In the genomic region with DNA sequence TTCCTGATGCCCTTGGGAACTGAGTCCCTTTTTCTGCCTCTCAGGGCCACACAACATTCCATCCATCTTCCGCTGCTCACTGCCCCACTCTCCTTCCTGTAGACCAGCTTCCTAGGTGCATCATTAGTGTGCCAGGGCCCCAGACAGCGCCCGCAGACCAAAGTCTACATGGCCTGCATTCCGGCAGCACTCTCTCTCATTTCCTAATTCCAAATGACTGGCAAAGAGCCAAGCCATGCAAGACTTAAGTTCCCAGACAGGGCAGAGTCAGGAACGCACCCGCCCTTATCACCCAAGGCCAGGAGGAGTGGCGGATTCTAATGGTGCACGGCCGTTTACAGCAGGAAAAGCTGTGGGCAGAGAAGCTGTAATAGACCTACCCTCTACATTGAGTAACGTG, we compare ENCODE assay signal across 10 cellular contexts.
A peak's percentile ranks its signal among the peaks of the same experiment; 100 is the strongest.
DNase-seq lines count a peak whose midpoint lies in the region; ATAC-seq and TF ChIP-seq lines count a peak whose summit lies in the region.
"Had no signal": no experiment of that assay in that cellular context is flagged by ENCODE, and none has a peak within 500 bp of the region (broad histone marks: within the 10 kb centered on the region; RNA-seq: fewer than 3 reads in every experiment).

No MANE protein-coding gene starts in this region.

- no peaks in the 10 kb centered on the region for H3K27me3 Mint-ChIP-seq in nephron progenitor cell (ENCODE audit: low read depth, poor library complexity)

- H3K27me3 ChIP-seq in fibroblast of lung (ENCODE audit: control insufficient read depth, insufficient read depth, low read length), result no peaks in the 10 kb centered on the region

- H3K4me3 ChIP-seq in fibroblast of lung (replicated peaks in 1 of 4; ENCODE audit: control extremely low read depth in 1 of 4, insufficient read depth in 1 of 4, low read depth in 3 of 4, low read length in 4 of 4), result no peak overlapping the region

- ATAC-seq in HG03521 (IDR thresholded peaks at IDR 0.05; ENCODE audit: unreplicated experiment) (no peak), HG03095 (IDR thresholded peaks at IDR 0.05; ENCODE audit: unreplicated experiment) (no peak)

- no peak overlapping the region for H2AFZ ChIP-seq in fibroblast of lung (ENCODE audit: low read length)

- DNase-seq in EH (ENCODE audit: low read depth), result peak; percentile 38
- DNase-seq in NCI-H69 (lab: John Stamatoyannopoulos, UW), result peak; percentile 40
- DNase-seq in fibroblast of lung (ENCODE audit: low read depth in 2 of 2), result peak; percentile 42 to 59
- DNase-seq in nephron progenitor cell, result no peak
- no peak for DNase-seq in stimulated activated CD4-positive, alpha-beta T cell treated with anti-CD3 and anti-CD28 coated beads, Interleukin-1b, Interleukin-23, amount 100 ng/mL, for 48 hours
- DNase-seq in NCI-H146 treated with DMSO at 0.1 percent for 48 hours (lab: John Stamatoyannopoulos, UW; ENCODE audit: unreplicated experiment), result no peak
- DNase-seq: NCI-H446, SW 1271 had no signal

- H3K27ac Mint-ChIP-seq in nephron progenitor cell, result peak overlapping the region; percentile 37

- peaks cover 15% of the 10 kb centered on the region for H3K36me3 Mint-ChIP-seq in nephron progenitor cell (ENCODE audit: low read depth)

- H3K4me1 Mint-ChIP-seq in nephron progenitor cell, result peaks cover 40% of the 10 kb centered on the region

- H3K4me3 Mint-ChIP-seq in nephron progenitor cell, result no peak overlapping the region

- H3K9me3 Mint-ChIP-seq in nephron progenitor cell, result peaks cover 29% of the 10 kb centered on the region

- H3K27ac ChIP-seq in fibroblast of lung (ENCODE audit: insufficient read depth, low read length), result no peak overlapping the region

- H4K20me1 ChIP-seq in fibroblast of lung (ENCODE audit: control insufficient read depth, extremely low read depth, insufficient read depth, low read length), result no peaks in the 10 kb centered on the region

- H3K79me2 ChIP-seq in fibroblast of lung (ENCODE audit: control insufficient read depth, insufficient read depth, low read length), result no peaks in the 10 kb centered on the region

- no peaks in the 10 kb centered on the region for H3K36me3 ChIP-seq in fibroblast of lung (ENCODE audit: control insufficient read depth, insufficient read depth, low read length)

- no peaks in the 10 kb centered on the region for H3K4me1 ChIP-seq in fibroblast of lung (ENCODE audit: control insufficient read depth, extremely low read depth, insufficient read depth, low read length)

- H3K9me3 ChIP-seq in fibroblast of lung (ENCODE audit: control insufficient read depth, insufficient read depth, low read depth, low read length), result no peaks in the 10 kb centered on the region

- H3K4me2 ChIP-seq in fibroblast of lung (ENCODE audit: extremely low read depth, insufficient read depth, low read length), result no peak overlapping the region

- TF ChIP-seq CTCF in fibroblast of lung (conservative IDR thresholded peaks at IDR 0.05 in 1 of 2, IDR thresholded peaks at IDR 0.05 in 1 of 2; ENCODE audit: low read depth in 1 of 2, low read length in 2 of 2) (no peak), nephron progenitor cell (IDR thresholded peaks at IDR 0.05) (no peak)

- no peak overlapping the region for H3K9ac ChIP-seq in fibroblast of lung (ENCODE audit: insufficient read depth, low read length)

Comparison
In these comparisons a context has a peak if more than half of its experiments do, and no peak if none do; other contexts are left out.
1. DNase-seq: peak in EH (single experiment), NCI-H69 (single experiment) and fibroblast of lung (2 of 2); none in nephron progenitor cell (single experiment), stimulated activated CD4-positive, alpha-beta T cell treated with anti-CD3 and anti-CD28 coated beads, Interleukin-1b, Interleukin-23, amount 100 ng/mL, for 48 hours (single experiment) and NCI-H146 treated with DMSO at 0.1 percent for 48 hours (single experiment).